In the genomic region with DNA sequence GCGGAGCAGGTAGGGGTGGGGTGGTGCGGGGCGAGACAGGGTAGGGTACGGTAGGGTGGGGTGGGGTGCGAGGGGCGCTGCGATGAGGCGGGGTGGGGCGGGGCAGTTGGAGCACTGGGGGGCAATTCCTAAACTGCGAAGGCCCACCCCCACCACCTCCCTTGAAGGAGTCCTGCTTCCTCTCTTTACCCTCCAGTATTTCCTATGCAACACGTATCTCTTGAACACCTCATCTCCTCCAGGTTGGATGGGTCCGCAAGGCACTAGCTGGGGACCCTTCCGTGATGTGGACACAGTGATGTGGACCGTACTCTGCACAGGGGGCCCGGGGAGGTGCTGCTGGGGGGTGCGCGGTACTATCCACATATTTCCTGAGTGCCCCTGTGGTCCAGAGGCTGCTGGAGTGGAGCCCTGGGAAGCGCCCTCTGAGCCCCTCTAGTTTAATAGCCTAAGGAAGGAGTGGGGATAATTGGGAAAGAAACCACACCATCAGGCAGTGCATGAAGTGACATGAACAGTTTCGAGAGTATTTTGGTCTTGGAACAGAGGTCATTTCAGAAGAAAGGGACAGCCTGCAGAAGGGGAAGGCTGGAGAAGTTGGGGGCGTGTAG, we compare ENCODE assay signal across 8 cellular contexts. TPM values are rescaled to one million over a fixed set of nuclear protein-coding genes. Genes with fewer than 3 reads are reported as not detected.
DNase-seq lines count a peak whose midpoint lies in the region; ATAC-seq, FAIRE-seq and TF ChIP-seq lines count a peak whose summit lies in the region.

No MANE protein-coding gene starts in this region.

- peaks cover 10% of the 10 kb centered on the region for H3F3A ChIP-seq in neural progenitor cell (ENCODE audit: low read depth)

- TF ChIP-seq RAD21 in H1 (IDR thresholded peaks at IDR 0.05 in 1 of 2, conservative IDR thresholded peaks at IDR 0.05 in 1 of 2; ENCODE audit: low read depth in 2 of 2, low read length in 2 of 2), result no peak

- no peaks in the 10 kb centered on the region for H3K27me3 ChIP-seq in CD8-positive, alpha-beta T cell (ENCODE audit: insufficient read depth, low read length)
- H3K27me3 ChIP-seq in H1 (replicated peaks in 1 of 4; ENCODE audit: control insufficient read depth in 3 of 4, extremely low read depth in 1 of 4, insufficient read depth in 3 of 4, low read length in 3 of 4) (peaks cover 5 to 25% (median 20%) of the 10 kb centered on the region in 4 experiments), neural progenitor cell (peaks cover 43% of the 10 kb centered on the region)

- no peak for TF ChIP-seq POLR2A in H1 (IDR thresholded peaks at IDR 0.05; ENCODE audit: control extremely low read depth in 1 of 2, low read depth in 2 of 2, low read length in 2 of 2)

- CTCF ChIA-PET in CD8-positive, alpha-beta T cell (lab: Charles Lee), result interaction anchor here (0.8 to 4.0 kb wide), 5 partner anchors 11 to 217 kb away, joined by 3 to 18 read pairs (median 3); no protein-coding TSS in a partner anchor
- CTCF ChIA-PET in H1 (lab: Charles Lee; ENCODE audit: partially characterized antibody), result interaction anchor here (0.6 to 3.1 kb wide), 9 partner anchors 11 to 218 kb away, joined by 3 to 8 read pairs (median 3); no protein-coding TSS in a partner anchor

- no peak overlapping the region for H3K27ac ChIP-seq in CD8-positive, alpha-beta T cell (ENCODE audit: low read depth, low read length)
- H3K27ac ChIP-seq in H1 (ENCODE audit: low read depth, low read length), result no peak overlapping the region
- no peak overlapping the region for H3K27ac ChIP-seq in neural progenitor cell

- H2BK120ac ChIP-seq in H1 (replicated peaks; ENCODE audit: low read depth, low read length), result no peak overlapping the region

- no peaks in the 10 kb centered on the region for H3K79me1 ChIP-seq in H1 (ENCODE audit: low read depth, low read length)

- TF ChIP-seq EP300 in H1 (IDR thresholded peaks at IDR 0.05; ENCODE audit: borderline replicate concordance in 1 of 2, low read depth in 2 of 2, low read length in 2 of 2), result no peak

- no peak overlapping the region for H3K14ac ChIP-seq in H1 (ENCODE audit: insufficient read length)

- H3K4me3 Mint-ChIP-seq in CD8-positive, alpha-beta T cell, result peak overlapping the region; percentile 71
- H3K4me3 Mint-ChIP-seq in neural progenitor cell, result peak overlapping the region; percentile 86

- peak overlapping the region; percentile 78 for H3K27ac Mint-ChIP-seq in CD8-positive, alpha-beta T cell
- no peak overlapping the region for H3K27ac Mint-ChIP-seq in neural progenitor cell

- no peak overlapping the region for H3K18ac ChIP-seq in H1 (ENCODE audit: extremely low read depth, low read length)

- no peak overlapping the region for H4K91ac ChIP-seq in H1 (replicated peaks; ENCODE audit: insufficient read length, low read length)

- no peak overlapping the region for H2BK5ac ChIP-seq in H1 (ENCODE audit: low read depth, low read length)

- POLR2A ChIA-PET in CD8-positive, alpha-beta T cell (lab: Charles Lee), result interaction anchor here (1.1 to 1.8 kb wide), 3 partner anchors 69 to 229 kb away, joined by 4 to 11 read pairs (median 9); a partner anchor contains a TSS
- POLR2A ChIA-PET in H1 (lab: Charles Lee; ENCODE audit: partially characterized antibody), result no interaction called here

- H4K8ac ChIP-seq in H1 (ENCODE audit: extremely low read depth, insufficient read depth, low read length), result no peak overlapping the region; the same call in 1 of the 2 replicates

- H3K36me3 ChIP-seq in CD8-positive, alpha-beta T cell (ENCODE audit: insufficient read depth, low read length), result no peaks in the 10 kb centered on the region
- H3K36me3 ChIP-seq in H1 (ENCODE audit: control insufficient read depth in 2 of 4, insufficient read depth in 4 of 4, low read length in 3 of 4) (no peaks in the 10 kb centered on the region), neural progenitor cell (no peaks in the 10 kb centered on the region)

- intact Hi-C loops in CD8-positive, alpha-beta T cell (cut with DNase I, micrococcal nuclease), result loop anchor here (1.0 to 10.0 kb wide), 15 partner anchors 68 to 970 kb away; a partner anchor contains a TSS

- H3K9ac ChIP-seq in H1 (replicated peaks in 1 of 4; ENCODE audit: extremely low read depth in 1 of 4, low read depth in 3 of 4, low read length in 3 of 4) (no peak overlapping the region), neural progenitor cell (no peak overlapping the region)

- peaks cover 10% of the 10 kb centered on the region for H3K27me3 Mint-ChIP-seq in CD8-positive, alpha-beta T cell (ENCODE audit: low read depth)
- H3K27me3 Mint-ChIP-seq in neural progenitor cell (ENCODE audit: insufficient read depth, low read depth), result peaks cover 24% of the 10 kb centered on the region

- no peak for TF ChIP-seq CTCF in CD8-positive, alpha-beta T cell (IDR thresholded peaks at IDR 0.05)
- TF ChIP-seq CTCF in H1 (IDR thresholded peaks at IDR 0.05; ENCODE audit: control extremely low read depth in 1 of 3, insufficient read depth in 1 of 3, low read depth in 1 of 3, low read length in 3 of 3), result no peak
- no peak for TF ChIP-seq CTCF in neural progenitor cell (IDR thresholded peaks at IDR 0.05)

- H3K23me2 ChIP-seq in H1 (ENCODE audit: low read depth, low read length), result peaks cover 9% of the 10 kb centered on the region

- no peak overlapping the region for H2BK15ac ChIP-seq in H1 (ENCODE audit: low read length)

- no peak for DNase-seq in CD8-positive, alpha-beta T cell
- DNase-seq in NCI-H748 treated with DMSO at 0.1 percent for 48 hours (lab: John Stamatoyannopoulos, UW), result peak; percentile 64
- no peak for DNase-seq in H1 (ENCODE audit: low read depth in 1 of 2, low spot score in 2 of 2)
- no peak for DNase-seq in neural progenitor cell (ENCODE audit: low spot score)
- no peak for DNase-seq in stimulated activated CD4-positive, alpha-beta T cell treated with anti-CD3 and anti-CD28 coated beads, Interleukin-2, amount 100 ng/mL, for 48 hours
- DNase-seq in HUDEP-2 (lab: John Stamatoyannopoulos, UW; ENCODE audit: unreplicated experiment in 76 of 76), result no peak
- DNase-seq in midbrain (lab: John Stamatoyannopoulos, UW), result no peak

- H3K9me3 ChIP-seq in CD8-positive, alpha-beta T cell (ENCODE audit: low read length), result no peaks in the 10 kb centered on the region
- H3K9me3 ChIP-seq in H1 (ENCODE audit: insufficient read depth in 2 of 2, low read depth in 1 of 2, low read length in 1 of 2) (no peaks in the 10 kb centered on the region), neural progenitor cell (ENCODE audit: low read depth) (no peaks in the 10 kb centered on the region)

- H3K4ac ChIP-seq in H1 (replicated peaks; ENCODE audit: insufficient read length, low read depth, low read length), result no peak overlapping the region

- H3K4me1 ChIP-seq in CD8-positive, alpha-beta T cell (ENCODE audit: insufficient read depth, low read length), result peaks cover 11% of the 10 kb centered on the region
- H3K4me1 ChIP-seq in H1 (replicated peaks in 1 of 4; ENCODE audit: control insufficient read depth in 3 of 4, insufficient read depth in 4 of 4, low read length in 3 of 4) (peaks cover 0 to 6% (median under 1%) of the 10 kb centered on the region in 4 experiments; a peak in 5 of 7 replicates), neural progenitor cell (peaks cover 15% of the 10 kb centered on the region)

- H3K56ac ChIP-seq in H1 (replicated peaks; ENCODE audit: insufficient read length, low read depth, low read length), result no peak overlapping the region

- H3K79me2 ChIP-seq in H1 (ENCODE audit: control insufficient read depth in 1 of 2, insufficient read depth in 2 of 2, low read length in 2 of 2) (no peaks in the 10 kb centered on the region), neural progenitor cell (ENCODE audit: low read depth) (no peaks in the 10 kb centered on the region)

- ATAC-seq in CD8-positive, alpha-beta T cell, result no peak
- no peak for ATAC-seq in GM19328 (IDR thresholded peaks at IDR 0.05; ENCODE audit: unreplicated experiment)

- no peak overlapping the region for H2BK12ac ChIP-seq in H1 (ENCODE audit: low read depth, low read length)

- H3K4me3 ChIP-seq in CD8-positive, alpha-beta T cell (ENCODE audit: low read depth, low read length), result no peak overlapping the region
- H3K4me3 ChIP-seq in H1 (ENCODE audit: extremely low read depth in 1 of 4, insufficient read depth in 2 of 4, low read depth in 3 of 4, low read length in 4 of 4) (peak overlapping the region; percentile 30 to 55 (median 36)), neural progenitor cell (peak overlapping the region; percentile 60)

- H2AFZ ChIP-seq in H1 (ENCODE audit: low read length), result no peak overlapping the region
- H2AFZ ChIP-seq in neural progenitor cell (replicated peaks), result peak overlapping the region; percentile 58

- no peak overlapping the region for H2BK20ac ChIP-seq in H1 (ENCODE audit: low read length)

- no peak for FAIRE-seq in H1 (lab: Jason Lieb, UNC)

- H3K4me1 Mint-ChIP-seq in CD8-positive, alpha-beta T cell (ENCODE audit: low read depth), result peaks cover 15% of the 10 kb centered on the region
- H3K4me1 Mint-ChIP-seq in neural progenitor cell, result peaks cover 7% of the 10 kb centered on the region

- H4K20me1 ChIP-seq in H1 (replicated peaks in 1 of 2; ENCODE audit: control insufficient read depth in 1 of 2, insufficient read depth in 2 of 2, low read length in 2 of 2), result no peaks in the 10 kb centered on the region
- peaks cover 13% of the 10 kb centered on the region for H4K20me1 ChIP-seq in neural progenitor cell (ENCODE audit: low read depth)

- H3K4me2 ChIP-seq in H1 (ENCODE audit: insufficient read depth in 1 of 2, low read depth in 2 of 2, low read length in 2 of 2) (peak overlapping the region; percentile 32 to 67; a peak in 3 of 4 replicates), neural progenitor cell (peak overlapping the region; percentile 68)

- peaks cover 2% of the 10 kb centered on the region for H3K36me3 Mint-ChIP-seq in CD8-positive, alpha-beta T cell
- H3K36me3 Mint-ChIP-seq in neural progenitor cell, result no peaks in the 10 kb centered on the region

- no peak overlapping the region for H4K5ac ChIP-seq in H1 (ENCODE audit: insufficient read length, low read depth, low read length)

- H3K9me3 Mint-ChIP-seq in CD8-positive, alpha-beta T cell, result no peaks in the 10 kb centered on the region
- H3K9me3 Mint-ChIP-seq in neural progenitor cell, result no peaks in the 10 kb centered on the region

- H3K23ac ChIP-seq in H1 (ENCODE audit: insufficient read length), result no peak overlapping the region

- whole genome bisulfite sequencing in H1 (ENCODE audit: extremely low coverage in 1 of 2, insufficient coverage in 1 of 2, insufficient read length in 1 of 2, insufficient replicate concordance in 2 of 2, low coverage in 1 of 2, low lambda C conversion rate in 2 of 2, missing lambda C conversion rate in 1 of 2), 2 experiments, result 58% methylated on average over 9 of the region's 20 CpGs; no CpG with 5 or more reads in 1 of the 2 experiments

- H2AK5ac ChIP-seq in H1 (ENCODE audit: low read depth, low read length), result no peak overlapping the region

RNA-seq across cellular contexts. Expression of a gene that starts 1.1 kb away (rescaled TPM):
- under 1 TPM; 0.57 to 0.58 TPM for total RNA-seq in CD8-positive, alpha-beta T cell
- total RNA-seq in H1 (2021; fragmentation: NEBNext Ultra II Directional; extraction: Animal tissue kit (Norgen Biotek cat#: 25700)), result 0.56 and 0.84 TPM in 2 replicates
- 0.57 and 0.59 TPM in 2 replicates for polyA plus RNA-seq in H1 (2011; rRNA removed)
- polyA plus RNA-seq in H1 (2011; cell fraction: cytosol; rRNA removed), result 0.32 TPM
- polyA plus RNA-seq in H1 (2011; cell fraction: nucleus; rRNA removed), result 0.56 TPM
- 1.9 to 3.0 TPM (median 2.4 TPM) in 4 replicates for polyA plus RNA-seq in H1 (2012, experiment 1 of 2)
- 3.3 TPM for polyA plus RNA-seq in H1 (2012, experiment 2 of 2)
- polyA plus RNA-seq in H1 (2013, experiment 1 of 2), result 0.83 TPM
- polyA plus RNA-seq in H1 (2013, experiment 2 of 2), result 0.70 TPM
- polyA minus RNA-seq in H1 (2011; rRNA and poly(A)+ RNA removed), result 0.17 and 0.25 TPM in 2 replicates
- not detected for polyA minus RNA-seq in H1 (2011; cell fraction: cytosol; rRNA and poly(A)+ RNA removed)
- 0.30 TPM for polyA minus RNA-seq in H1 (2011; cell fraction: nucleus; rRNA and poly(A)+ RNA removed)
- 1.4 and 2.6 TPM in 2 replicates for total RNA-seq in neural progenitor cell (ENCODE audit: low replicate concordance)
